ENCODE assay signal across 33 cellular contexts in genomic region chr4:44434247-44434646, GRCh38. TPM values are rescaled to one million over a fixed set of nuclear protein-coding genes. Genes with fewer than 3 reads are reported as not detected.
DNase-seq lines count a peak whose midpoint lies in the region; ATAC-seq and TF ChIP-seq lines count a peak whose summit lies in the region.
"Had no signal": no experiment of that assay in that cellular context is flagged by ENCODE, and none has a peak within 500 bp of the region (broad histone marks: within the 10 kb centered on the region; RNA-seq: fewer than 3 reads in every experiment).

No MANE protein-coding gene starts in this region.

- H3K27me3 ChIP-seq in PC-3 (ENCODE audit: low read length) (no peaks in the 10 kb centered on the region), endocrine pancreas (ENCODE audit: control insufficient read depth, insufficient read depth, low read length) (no peaks in the 10 kb centered on the region)
- H3K27me3 ChIP-seq: BE2C; BLaER1; BLaER1 treated with 17β-estradiol and CSF1 and Interleukin-3, amounts not matched to agents 10 nM and 100 nM had no signal

- H3K4me3 ChIP-seq in PC-3 (ENCODE audit: low read length), result no peak overlapping the region
- H3K4me3 ChIP-seq in endocrine pancreas (ENCODE audit: control insufficient read depth, insufficient read depth, low read length), result peak overlapping the region; percentile 44
- H3K4me3 ChIP-seq: A549; BLaER1; BLaER1 treated with 17β-estradiol and CSF1 and Interleukin-3, amounts not matched to agents 10 nM and 100 nM had no signal

- H3K9ac ChIP-seq in PC-3 (ENCODE audit: low read length), result no peak overlapping the region
- no peak overlapping the region for H3K9ac ChIP-seq in endocrine pancreas (ENCODE audit: control insufficient read depth, insufficient read depth, low read length)
- H3K9ac ChIP-seq: BLaER1; BLaER1 treated with 17β-estradiol and CSF1 and Interleukin-3, amounts not matched to agents 10 nM and 100 nM had no signal

- intact Hi-C loops in PC-3 (cut with micrococcal nuclease) (loop anchor here (1.0 kb wide), 1 partner anchor 15 kb away; no protein-coding TSS in a partner anchor), posterior vena cava (cut with DNase I) (no loop called here)

- no TSS peak for BruUV-seq in PC-3 (replicated peaks; lab: Mats Ljungman, UMichigan)

- H2AFZ ChIP-seq in PC-3 (ENCODE audit: low read length), result no peak overlapping the region

- H3K4me1 ChIP-seq in PC-3 (ENCODE audit: insufficient read depth, low read length) (peaks cover 14% of the 10 kb centered on the region; the same call in 1 of the 2 replicates), endocrine pancreas (ENCODE audit: control insufficient read depth, insufficient read depth, low read length) (peaks cover 16% of the 10 kb centered on the region)
- H3K4me1 ChIP-seq: A549; BE2C; BLaER1; BLaER1 treated with 17β-estradiol and CSF1 and Interleukin-3, amounts not matched to agents 10 nM and 100 nM; Caco-2 had no signal

- ATAC-seq in PC-3, result peak; percentile 97
- ATAC-seq: A549; CD8-positive, alpha-beta T cell had no signal

- H3K36me3 ChIP-seq in PC-3 (ENCODE audit: low read depth, low read length) (no peaks in the 10 kb centered on the region), endocrine pancreas (ENCODE audit: control insufficient read depth, insufficient read depth, low read length) (no peaks in the 10 kb centered on the region)
- H3K36me3 ChIP-seq: BE2C; BLaER1; BLaER1 treated with 17β-estradiol and CSF1 and Interleukin-3, amounts not matched to agents 10 nM and 100 nM had no signal

- POLR2A ChIA-PET in PC-3 (lab: Charles Lee; ENCODE audit: unreplicated experiment), result interaction anchor here (1.1 kb wide), 1 partner anchor 14 kb away, joined by 5 read pairs; the partner anchor contains the start of gene KCTD8

- peak; percentile 62 for DNase-seq in PC-3
- no peak for DNase-seq in posterior vena cava (ENCODE audit: low spot score)
- DNase-seq in OCI-M1 (lab: John Stamatoyannopoulos, UW), result no peak
- DNase-seq: 8988T; ACHN; AML-193; BE2C; C1 segment of cervical spinal cord; Caco-2; Calu3; CD4-positive, alpha-beta memory T cell; CD4-positive, alpha-beta T cell; CD4-positive, CD25-positive, alpha-beta regulatory T cell; CD8-positive, alpha-beta memory T cell; CD8-positive, alpha-beta T cell; COR-L47; DMS 273 treated with DMSO at 0.1 percent for 48 hours; DMS153; DMS53; DMS79; DMS79 treated with DMSO at 0.1 percent for 48 hours; DND-41; EL had no signal

- H3K79me2 ChIP-seq in PC-3 (ENCODE audit: low read length), result no peaks in the 10 kb centered on the region

- no peaks in the 10 kb centered on the region for H4K20me1 ChIP-seq in PC-3 (ENCODE audit: low read length)
- H4K20me1 ChIP-seq: BLaER1; BLaER1 treated with 17β-estradiol and CSF1 and Interleukin-3, amounts not matched to agents 10 nM and 100 nM had no signal

- CTCF ChIA-PET in PC-3 (lab: Charles Lee), result no interaction called here

- peak overlapping the region; percentile 66 for H3K4me2 ChIP-seq in PC-3 (ENCODE audit: low read length)
- H3K4me2 ChIP-seq: A549; BLaER1; BLaER1 treated with 17β-estradiol and CSF1 and Interleukin-3, amounts not matched to agents 10 nM and 100 nM had no signal

- no peaks in the 10 kb centered on the region for H3K9me2 ChIP-seq in PC-3 (replicated peaks; ENCODE audit: low read length)

- H3K27ac ChIP-seq in PC-3 (ENCODE audit: low read length), result peak overlapping the region; percentile 60
- H3K27ac ChIP-seq: 22Rv1; A549; BLaER1; BLaER1 treated with 17β-estradiol and CSF1 and Interleukin-3, amounts not matched to agents 10 nM and 100 nM; C4-2B had no signal

- no peaks in the 10 kb centered on the region for H3K9me3 ChIP-seq in PC-3 (ENCODE audit: low read length)
- no peaks in the 10 kb centered on the region for H3K9me3 ChIP-seq in endocrine pancreas (ENCODE audit: control insufficient read depth, low read length)
- H3K9me3 ChIP-seq: A549; BE2C; BLaER1; BLaER1 treated with 17β-estradiol and CSF1 and Interleukin-3, amounts not matched to agents 10 nM and 100 nM; Caco-2 had no signal

- TF ChIP-seq CTCF in PC-3 (conservative IDR thresholded peaks at IDR 0.05; ENCODE audit: low read depth, low read length), result no peak

- H3F3A ChIP-seq in PC-3 (ENCODE audit: low read length, unreplicated experiment), result no peaks in the 10 kb centered on the region

RNA-seq across cellular contexts. Expression of gene KCTD8, which starts 14.4 kb away (rescaled TPM):
- total RNA-seq in PC-3 (2014; rRNA removed) (0.35 TPM in 1 of 2 replicates, not detected in the other), posterior vena cava (1 to 10 TPM in 1 of 2 donors, under 1 TPM in 1; 0.60 to 1.4 TPM)
- total RNA-seq: A172; A673; B cell; Caco-2; Calu3; CD4-positive, alpha-beta memory T cell; CD4-positive, alpha-beta T cell; CD4-positive, CD25-positive, alpha-beta regulatory T cell; CD8-positive, alpha-beta memory T cell; CD8-positive, alpha-beta T cell; Daoy had no signal
